In genomic region chr1:31296486-31297272, GRCh38 we compare ENCODE assay signal across 1 cellular context.
TF ChIP-seq lines count a peak whose summit lies in the region.

Gene SNRNP40, minus strand, starts transcription at chr1:31296788. Its CDS starts 37 bp downstream, at chr1:31296751.
Gene ZCCHC17, plus strand, starts transcription at chr1:31297032. Its CDS starts 13,067 bp downstream, at chr1:31310099.

TF ChIP-seq in H1, 55 proteins besides CTCF, POLR2A, EP300 and RAD21 (continued from another document):
- TF ChIP-seq POU5F1 (IDR thresholded peaks at IDR 0.05; ENCODE audit: low read depth, low read length) (no peak), TAF1 (IDR thresholded peaks at IDR 0.05; ENCODE audit: low read depth, low read length) (peak; percentile 96), PHF8 (conservative IDR thresholded peaks at IDR 0.05; ENCODE audit: low read depth, low read length) (peak; percentile 97), CBX5 (IDR thresholded peaks at IDR 0.05; ENCODE audit: low read depth, low read length) (no peak), KDM4A (IDR thresholded peaks at IDR 0.05; ENCODE audit: low read depth, low read length, severe bottlenecking) (peak; percentile 62), JUN (IDR thresholded peaks at IDR 0.05; ENCODE audit: low read depth, low read length) (no peak), SIN3A (conservative IDR thresholded peaks at IDR 0.05 in 1 of 2, IDR thresholded peaks at IDR 0.05 in 1 of 2; ENCODE audit: low read depth in 1 of 2, low read length in 2 of 2) (peak; percentile 62 to 71; a peak in 2 of 4 replicates), POLR2AphosphoS5 (IDR thresholded peaks at IDR 0.05; ENCODE audit: low read depth, low read length) (peak; percentile 94), CREB1 (IDR thresholded peaks at IDR 0.05) (peak; percentile 86), RFX5 (IDR thresholded peaks at IDR 0.05; ENCODE audit: borderline replicate concordance, low read depth, low read length) (peak; percentile 58; the same call in 1 of the 2 replicates), HDAC6 (IDR thresholded peaks at IDR 0.05; ENCODE audit: low read depth, low read length) (no peak), ASH2L (IDR thresholded peaks at IDR 0.05; ENCODE audit: low read length) (peak; percentile 65), SP4 (IDR thresholded peaks at IDR 0.05; ENCODE audit: low read length) (no peak), KDM1A (IDR thresholded peaks at IDR 0.05; ENCODE audit: borderline replicate concordance, low read length) (no peak), BACH1 (IDR thresholded peaks at IDR 0.05; ENCODE audit: low read length) (no peak), FOSL1 (IDR thresholded peaks at IDR 0.05; ENCODE audit: insufficient read depth, low read depth, low read length) (no peak), CHD7 (IDR thresholded peaks at IDR 0.05; ENCODE audit: insufficient replicate concordance, low read length) (no peak), CBX8 (IDR thresholded peaks at IDR 0.05; ENCODE audit: borderline replicate concordance, low read depth, low read length) (no peak), YY1 (IDR thresholded peaks at IDR 0.05; ENCODE audit: low read depth, low read length) (peak; percentile 94), TBP (IDR thresholded peaks at IDR 0.05; ENCODE audit: low read depth, low read length) (peak; percentile 94), RBBP5 (IDR thresholded peaks at IDR 0.05; ENCODE audit: borderline replicate concordance, low read depth, low read length) (0 out of 2 replicates have a peak, but pooled peaks have one; percentile 76), RNF2 (IDR thresholded peaks at IDR 0.05; ENCODE audit: borderline replicate concordance, low read depth, low read length, missing control alignments, poor library complexity, severe bottlenecking) (no peak), GTF2F1 (IDR thresholded peaks at IDR 0.05; ENCODE audit: borderline replicate concordance, low read depth, low read length) (peak; percentile 50; the same call in 1 of the 2 replicates), ATF2 (IDR thresholded peaks at IDR 0.05; ENCODE audit: low read length) (no peak), MAFK (IDR thresholded peaks at IDR 0.05; ENCODE audit: low read depth, low read length) (no peak), JUND (IDR thresholded peaks at IDR 0.05; ENCODE audit: low read length) (no peak), TCF12 (IDR thresholded peaks at IDR 0.05; ENCODE audit: low read depth, low read length) (no peak), CEBPB (IDR thresholded peaks at IDR 0.05; ENCODE audit: low read depth, low read length) (no peak), SIRT6 (IDR thresholded peaks at IDR 0.05; ENCODE audit: low read length) (no peak), TEAD4 (IDR thresholded peaks at IDR 0.05; ENCODE audit: low read depth, low read length) (no peak), KDM5A (IDR thresholded peaks at IDR 0.05; ENCODE audit: low read length) (peak; percentile 17; the same call in 1 of the 2 replicates), SRF (IDR thresholded peaks at IDR 0.05; ENCODE audit: low read depth, low read length) (no peak), SIX5 (IDR thresholded peaks at IDR 0.05; ENCODE audit: low read depth, low read length) (no peak), TAF7 (optimal IDR thresholded peaks at IDR 0.05; ENCODE audit: borderline replicate concordance, low read depth, low read length) (peak; percentile 82), RXRA (IDR thresholded peaks at IDR 0.05; ENCODE audit: insufficient read depth, low read depth, low read length) (no peak), ATF3 (IDR thresholded peaks at IDR 0.05; ENCODE audit: insufficient read depth, low read depth, low read length) (no peak), BRCA1 (IDR thresholded peaks at IDR 0.05; ENCODE audit: low read depth, low read length) (no peak), BCL11A (IDR thresholded peaks at IDR 0.05; ENCODE audit: low read depth in 2 of 2, low read length in 2 of 2) (no peak), EZH2 (IDR thresholded peaks at IDR 0.05; ENCODE audit: low read depth, low read length, severe bottlenecking) (no peak), SAP30 (IDR thresholded peaks at IDR 0.05; ENCODE audit: insufficient read depth, insufficient replicate concordance, low read length) (peak; percentile 83), E2F6 (IDR thresholded peaks at IDR 0.05) (no peak), CTBP2 (IDR thresholded peaks at IDR 0.05; ENCODE audit: borderline replicate concordance, insufficient read depth, insufficient read length, low read length) (no peak), HDAC2 (IDR thresholded peaks at IDR 0.05; ENCODE audit: borderline replicate concordance in 1 of 2, low read depth in 2 of 2, low read length in 2 of 2) (no peak), SP2 (IDR thresholded peaks at IDR 0.05; ENCODE audit: low read length) (peak; percentile 56; the same call in 1 of the 2 replicates), SUZ12 (IDR thresholded peaks at IDR 0.05; ENCODE audit: low read length) (no peak), CHD1 (IDR thresholded peaks at IDR 0.05; ENCODE audit: low read depth, low read length) (no peak), EGR1 (IDR thresholded peaks at IDR 0.05; ENCODE audit: borderline replicate concordance, low read depth, low read length) (0 out of 2 replicates have a peak, but pooled peaks have one; percentile 11)
